ENCODE assay signal across 24 cellular contexts in the genomic region with DNA sequence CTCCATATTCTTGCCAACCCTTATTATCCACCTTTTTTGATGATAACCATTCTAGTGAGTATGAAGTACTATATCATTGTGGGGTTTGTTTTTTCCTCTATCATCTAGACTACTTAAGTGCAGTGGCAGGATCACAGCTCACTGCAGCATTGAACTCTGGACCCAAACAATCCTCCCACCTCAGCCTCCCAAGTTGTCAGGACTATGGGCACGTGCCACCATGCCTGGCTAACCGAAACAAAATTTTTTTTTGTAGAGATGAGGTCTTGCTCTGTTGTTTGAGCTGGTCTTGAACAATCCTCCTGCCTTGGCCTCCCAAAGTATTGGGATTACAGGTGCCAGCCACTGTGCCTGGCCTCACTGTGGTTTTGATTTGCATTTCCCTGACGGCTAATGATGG.
DNase-seq lines count a peak whose midpoint lies in the region; ATAC-seq and TF ChIP-seq lines count a peak whose summit lies in the region.
"Had no signal": no experiment of that assay in that cellular context is flagged by ENCODE, and none has a peak within 500 bp of the region (broad histone marks: within the 10 kb centered on the region; RNA-seq: fewer than 3 reads in every experiment).

No MANE protein-coding gene starts in this region.

- no peak for ATAC-seq in CD8-positive, alpha-beta T cell
- no peak for ATAC-seq in activated T-helper 17 cell treated with anti-CD3 and anti-CD28 coated beads, Interleukin-2, amount 50 U/mL, for 72 hours (replicated peaks)
- ATAC-seq: A549 had no signal

- H3K9me3 ChIP-seq in CD8-positive, alpha-beta T cell (ENCODE audit: low read length), result no peaks in the 10 kb centered on the region
- H3K9me3 ChIP-seq in thyroid gland, result no peaks in the 10 kb centered on the region
- H3K9me3 ChIP-seq: A549; BLaER1 treated with 17β-estradiol and CSF1 and Interleukin-3, amounts not matched to agents 10 nM and 100 nM had no signal

- H3K4me3 ChIP-seq in CD8-positive, alpha-beta T cell (ENCODE audit: low read depth, low read length), result no peak overlapping the region
- H3K4me3 ChIP-seq in thyroid gland (replicated peaks in 1 of 3), result no peak overlapping the region
- H3K4me3 ChIP-seq: A549; BLaER1 treated with 17β-estradiol and CSF1 and Interleukin-3, amounts not matched to agents 10 nM and 100 nM had no signal

- H3K27me3 Mint-ChIP-seq in activated T-cell treated with anti-CD3 and anti-CD28 coated beads, Interleukin-2, amount 50 U/mL, for 24 hours, result no peaks in the 10 kb centered on the region
- H3K27me3 Mint-ChIP-seq in CD8-positive, alpha-beta T cell (ENCODE audit: low read depth), result no peaks in the 10 kb centered on the region
- no peaks in the 10 kb centered on the region for H3K27me3 Mint-ChIP-seq in activated T-helper 17 cell treated with anti-CD3 and anti-CD28 coated beads, Interleukin-2, amount 50 U/mL, for 72 hours
- H3K27me3 Mint-ChIP-seq in chondrocyte (ENCODE audit: low read depth), result no peaks in the 10 kb centered on the region
- H3K27me3 Mint-ChIP-seq: B cell; CD4-positive, alpha-beta T cell; CD8-positive, alpha-beta memory T cell had no signal

- no peak for DNase-seq in activated T-cell treated with anti-CD3 and anti-CD28 coated beads, Interleukin-2, amount 50 U/mL, for 24 hours
- DNase-seq in activated T-cell treated with anti-CD3 and anti-CD28 coated beads, Interleukin-2, amount 50 U/mL, for 1 hour, result no peak
- no peak for DNase-seq in CD8-positive, alpha-beta T cell
- DNase-seq in chondrocyte (ENCODE audit: low spot score), result no peak
- no peak for DNase-seq in OCI-M2 (lab: John Stamatoyannopoulos, UW; ENCODE audit: unreplicated experiment)
- no peak for DNase-seq in kidney tubule cell (ENCODE audit: low spot score)
- no peak for DNase-seq in thyroid gland
- DNase-seq: AML-193; CD4-positive, alpha-beta T cell; CD8-positive, alpha-beta memory T cell; COR-L47; DMS 273 treated with DMSO at 0.1 percent for 48 hours; DMS153; DMS53; DMS79; DND-41; EL; GDM1 had no signal

- H3K36me3 ChIP-seq in CD8-positive, alpha-beta T cell (ENCODE audit: insufficient read depth, low read length), result peaks cover 27% of the 10 kb centered on the region
- H3K36me3 ChIP-seq in thyroid gland, result peaks cover 16 to 17% of the 10 kb centered on the region in 2 donors

- H3K4me3 Mint-ChIP-seq in activated T-cell treated with anti-CD3 and anti-CD28 coated beads, Interleukin-2, amount 50 U/mL, for 24 hours, result no peak overlapping the region
- H3K4me3 Mint-ChIP-seq in CD8-positive, alpha-beta T cell, result no peak overlapping the region
- no peak overlapping the region for H3K4me3 Mint-ChIP-seq in activated T-helper 17 cell treated with anti-CD3 and anti-CD28 coated beads, Interleukin-2, amount 50 U/mL, for 72 hours
- H3K4me3 Mint-ChIP-seq in chondrocyte (ENCODE audit: unreplicated experiment), result no peak overlapping the region
- H3K4me3 Mint-ChIP-seq: B cell; CD4-positive, alpha-beta T cell; CD8-positive, alpha-beta memory T cell had no signal

- TF ChIP-seq POLR2A in thyroid gland (IDR thresholded peaks at IDR 0.05), result no peak

- POLR2A ChIA-PET in CD8-positive, alpha-beta T cell (lab: Charles Lee), result interaction anchor here (0.8 kb wide), 1 partner anchor 10 kb away, joined by 3 read pairs; no protein-coding TSS in a partner anchor

- no peaks in the 10 kb centered on the region for H3K27me3 ChIP-seq in CD8-positive, alpha-beta T cell (ENCODE audit: insufficient read depth, low read length)
- H3K27me3 ChIP-seq in thyroid gland, result no peaks in the 10 kb centered on the region
- H3K27me3 ChIP-seq: BLaER1 treated with 17β-estradiol and CSF1 and Interleukin-3, amounts not matched to agents 10 nM and 100 nM had no signal

- no peaks in the 10 kb centered on the region for H3K4me1 ChIP-seq in CD8-positive, alpha-beta T cell (ENCODE audit: insufficient read depth, low read length)
- no peaks in the 10 kb centered on the region for H3K4me1 ChIP-seq in thyroid gland
- H3K4me1 ChIP-seq: A549; BLaER1 treated with 17β-estradiol and CSF1 and Interleukin-3, amounts not matched to agents 10 nM and 100 nM had no signal

- H3K27ac ChIP-seq in CD8-positive, alpha-beta T cell (ENCODE audit: low read depth, low read length), result no peak overlapping the region
- no peak overlapping the region for H3K27ac ChIP-seq in thyroid gland
- H3K27ac ChIP-seq: 22Rv1; A549; BLaER1 treated with 17β-estradiol and CSF1 and Interleukin-3, amounts not matched to agents 10 nM and 100 nM; C4-2B had no signal

- no peak for TF ChIP-seq CTCF in CD8-positive, alpha-beta T cell (IDR thresholded peaks at IDR 0.05)
- TF ChIP-seq CTCF in chondrocyte (IDR thresholded peaks at IDR 0.05), result no peak
- TF ChIP-seq CTCF in thyroid gland (IDR thresholded peaks at IDR 0.05), result no peak

- peaks cover 80% of the 10 kb centered on the region for H3K36me3 Mint-ChIP-seq in activated T-cell treated with anti-CD3 and anti-CD28 coated beads, Interleukin-2, amount 50 U/mL, for 24 hours (ENCODE audit: low read depth)
- H3K36me3 Mint-ChIP-seq in CD8-positive, alpha-beta T cell, result peaks cover 77% of the 10 kb centered on the region
- H3K36me3 Mint-ChIP-seq in activated T-helper 17 cell treated with anti-CD3 and anti-CD28 coated beads, Interleukin-2, amount 50 U/mL, for 72 hours (ENCODE audit: low read depth), result peaks cover 90% of the 10 kb centered on the region
- H3K36me3 Mint-ChIP-seq in chondrocyte (ENCODE audit: low read depth), result peaks cover 55% of the 10 kb centered on the region

- no peaks in the 10 kb centered on the region for H3K9me3 Mint-ChIP-seq in activated T-cell treated with anti-CD3 and anti-CD28 coated beads, Interleukin-2, amount 50 U/mL, for 24 hours
- no peaks in the 10 kb centered on the region for H3K9me3 Mint-ChIP-seq in CD8-positive, alpha-beta T cell
- H3K9me3 Mint-ChIP-seq in activated T-helper 17 cell treated with anti-CD3 and anti-CD28 coated beads, Interleukin-2, amount 50 U/mL, for 72 hours, result no peaks in the 10 kb centered on the region
- H3K9me3 Mint-ChIP-seq in chondrocyte (ENCODE audit: low read depth), result no peaks in the 10 kb centered on the region
- H3K9me3 Mint-ChIP-seq: CD4-positive, alpha-beta T cell; CD8-positive, alpha-beta memory T cell had no signal

- CTCF ChIA-PET in CD8-positive, alpha-beta T cell (lab: Charles Lee), result no interaction called here

- peaks cover 5% of the 10 kb centered on the region for H3K4me1 Mint-ChIP-seq in activated T-cell treated with anti-CD3 and anti-CD28 coated beads, Interleukin-2, amount 50 U/mL, for 24 hours (ENCODE audit: low read depth)
- no peaks in the 10 kb centered on the region for H3K4me1 Mint-ChIP-seq in CD8-positive, alpha-beta T cell (ENCODE audit: low read depth)
- H3K4me1 Mint-ChIP-seq in activated T-helper 17 cell treated with anti-CD3 and anti-CD28 coated beads, Interleukin-2, amount 50 U/mL, for 72 hours, result peaks cover 6% of the 10 kb centered on the region
- H3K4me1 Mint-ChIP-seq in chondrocyte (ENCODE audit: low read depth), result no peaks in the 10 kb centered on the region

- intact Hi-C loops in CD8-positive, alpha-beta T cell (cut with DNase I, micrococcal nuclease), result no loop called here
- intact Hi-C loops in thyroid gland (cut with DNase I), result no loop called here

- WGBS in thyroid gland, 2 donors, result 96 to 100% methylated on average over 3 of the region's 3 CpGs

- H3K27ac Mint-ChIP-seq in activated T-cell treated with anti-CD3 and anti-CD28 coated beads, Interleukin-2, amount 50 U/mL, for 24 hours, result peak overlapping the region; percentile 60
- peak overlapping the region; percentile 11 for H3K27ac Mint-ChIP-seq in CD8-positive, alpha-beta T cell
- H3K27ac Mint-ChIP-seq in activated T-helper 17 cell treated with anti-CD3 and anti-CD28 coated beads, Interleukin-2, amount 50 U/mL, for 72 hours, result peak overlapping the region; percentile 51
- H3K27ac Mint-ChIP-seq in chondrocyte (ENCODE audit: unreplicated experiment), result peak overlapping the region; percentile 54
- H3K27ac Mint-ChIP-seq: B cell; CD4-positive, alpha-beta T cell had no signal
